ENCODE assay signal across 12 cellular contexts in the genomic region with DNA sequence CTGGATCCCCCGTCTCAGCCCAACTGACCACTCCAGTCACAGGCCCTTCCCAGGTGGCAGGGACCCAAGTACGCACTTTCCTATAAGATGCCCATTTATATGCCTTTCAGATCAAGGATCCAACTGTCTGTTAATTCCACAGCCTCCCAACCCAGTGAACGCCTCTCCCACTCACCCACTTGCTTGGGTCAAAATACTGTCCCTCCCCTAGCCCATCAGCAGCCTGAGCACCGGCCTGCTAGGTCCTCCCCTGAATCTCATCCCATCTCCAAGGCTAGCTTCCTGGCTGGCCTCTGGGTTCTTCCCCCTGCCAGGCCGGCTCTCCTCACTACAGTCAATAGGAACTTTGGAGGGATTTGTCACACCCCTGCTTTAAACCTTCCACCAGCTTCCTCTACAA. TPM values are rescaled to one million over a fixed set of nuclear protein-coding genes. Genes with fewer than 3 reads are reported as not detected.
DNase-seq lines count a peak whose midpoint lies in the region; ATAC-seq and TF ChIP-seq lines count a peak whose summit lies in the region.
"Had no signal": no experiment of that assay in that cellular context is flagged by ENCODE, and none has a peak within 500 bp of the region (broad histone marks: within the 10 kb centered on the region; RNA-seq: fewer than 3 reads in every experiment).

No MANE protein-coding gene starts in this region.

- ATAC-seq in stimulated activated naive B cell treated with anti-CD40 and anti-IgM and Interleukin-4, amounts not matched to agents 10 μg/mL and 1 μg/mL and 100 μg/mL, for 72 hours (replicated peaks), result no peak
- ATAC-seq in HG02571 (IDR thresholded peaks at IDR 0.05; ENCODE audit: unreplicated experiment), result no peak

- DNase-seq in activated naive CD4-positive, alpha-beta T cell treated with Interleukin-2 at 50 U/mL for 16 hours, result no peak
- DNase-seq in SK-N-MC (ENCODE audit: low read depth, low spot score) (no peak), fibroblast of pulmonary artery (ENCODE audit: low read depth) (no peak), HuH-7 (ENCODE audit: low spot score) (no peak), posterior vena cava (ENCODE audit: low spot score) (no peak)
- no peak for DNase-seq in stimulated activated naive B cell treated with anti-CD40 and anti-IgM and Interleukin-4, amounts not matched to agents 10 μg/mL and 1 μg/mL and 100 μg/mL, for 72 hours
- DNase-seq: NCI-H2029 treated with DMSO at 0.1 percent for 48 hours, T-helper 9 cell had no signal

- H3K27me3 Mint-ChIP-seq in activated naive CD4-positive, alpha-beta T cell treated with anti-CD3 and anti-CD28 coated beads, Interleukin-2, amount 50 U/mL, for 24 hours, result no peaks in the 10 kb centered on the region
- H3K27me3 Mint-ChIP-seq in stimulated activated naive B cell treated with anti-CD40 and anti-IgM and Interleukin-4, amounts not matched to agents 10 μg/mL and 1 μg/mL and 100 μg/mL, for 72 hours, result no peaks in the 10 kb centered on the region

- peak overlapping the region; percentile 99 for H3K9ac ChIP-seq in SK-N-MC (ENCODE audit: insufficient read length)

- peaks cover 32% of the 10 kb centered on the region for H3K4me1 Mint-ChIP-seq in activated naive CD4-positive, alpha-beta T cell treated with anti-CD3 and anti-CD28 coated beads, Interleukin-2, amount 50 U/mL, for 24 hours
- H3K4me1 Mint-ChIP-seq in stimulated activated naive B cell treated with anti-CD40 and anti-IgM and Interleukin-4, amounts not matched to agents 10 μg/mL and 1 μg/mL and 100 μg/mL, for 72 hours, result peaks cover 22 to 36% of the 10 kb centered on the region in 2 donors

- peak overlapping the region; percentile 90 for H3K4me3 Mint-ChIP-seq in activated naive CD4-positive, alpha-beta T cell treated with anti-CD3 and anti-CD28 coated beads, Interleukin-2, amount 50 U/mL, for 24 hours
- H3K4me3 Mint-ChIP-seq in stimulated activated naive B cell treated with anti-CD40 and anti-IgM and Interleukin-4, amounts not matched to agents 10 μg/mL and 1 μg/mL and 100 μg/mL, for 72 hours, result peak overlapping the region in 1 of 2 donors; percentile 96

- peaks cover 54% of the 10 kb centered on the region for H3K36me3 ChIP-seq in SK-N-MC (ENCODE audit: insufficient read depth, low read length)

- peaks cover 6% of the 10 kb centered on the region for H3K9me3 Mint-ChIP-seq in activated naive CD4-positive, alpha-beta T cell treated with anti-CD3 and anti-CD28 coated beads, Interleukin-2, amount 50 U/mL, for 24 hours
- peaks cover 4 to 11% of the 10 kb centered on the region in 2 donors for H3K9me3 Mint-ChIP-seq in stimulated activated naive B cell treated with anti-CD40 and anti-IgM and Interleukin-4, amounts not matched to agents 10 μg/mL and 1 μg/mL and 100 μg/mL, for 72 hours

- intact Hi-C loops in posterior vena cava (cut with DNase I), result no loop called here

- no peak overlapping the region for H3K27ac ChIP-seq in SK-N-MC
- H3K27ac ChIP-seq: thoracic aorta had no signal

- TF ChIP-seq CTCF in fibroblast of pulmonary artery (IDR thresholded peaks at IDR 0.05; ENCODE audit: low read length, missing control alignments), result no peak

- no peaks in the 10 kb centered on the region for H3K9me3 ChIP-seq in SK-N-MC (ENCODE audit: low read depth, low read length)
- H3K9me3 ChIP-seq: thoracic aorta had no signal

- H3K27ac Mint-ChIP-seq in activated naive CD4-positive, alpha-beta T cell treated with anti-CD3 and anti-CD28 coated beads, Interleukin-2, amount 50 U/mL, for 24 hours, result peak overlapping the region; percentile 74
- H3K27ac Mint-ChIP-seq in stimulated activated naive B cell treated with anti-CD40 and anti-IgM and Interleukin-4, amounts not matched to agents 10 μg/mL and 1 μg/mL and 100 μg/mL, for 72 hours, result peak overlapping the region; percentile 75

- H3K4me3 ChIP-seq in SK-N-MC, result peak overlapping the region; percentile 97
- peak overlapping the region; percentile 79 for H3K4me3 ChIP-seq in fibroblast of pulmonary artery (replicated peaks; ENCODE audit: low read depth, low read length)

- H3K36me3 Mint-ChIP-seq in activated naive CD4-positive, alpha-beta T cell treated with anti-CD3 and anti-CD28 coated beads, Interleukin-2, amount 50 U/mL, for 24 hours, result peaks cover 17% of the 10 kb centered on the region
- H3K36me3 Mint-ChIP-seq in stimulated activated naive B cell treated with anti-CD40 and anti-IgM and Interleukin-4, amounts not matched to agents 10 μg/mL and 1 μg/mL and 100 μg/mL, for 72 hours, result peaks cover 28 to 45% of the 10 kb centered on the region in 2 donors

RNA-seq across cellular contexts. Expression of gene UBE2S, which starts 1.9 kb away (rescaled TPM):
- total RNA-seq in posterior vena cava, result 10 to 100 TPM; 17.6 to 23.3 TPM

RNA-seq across cellular contexts. Expression of gene RPL28, which starts 19.9 kb away (rescaled TPM):
- total RNA-seq in posterior vena cava, result 1,000 to 10,000 TPM in 1 of 2 donors, 100 to 1,000 TPM in 1; 882 to 1,056 TPM

RNA-seq across cellular contexts. Expression of gene TMEM238, which starts 21.5 kb away (rescaled TPM):
- under 1 TPM; 0.69 to 0.90 TPM for total RNA-seq in posterior vena cava

RNA-seq across cellular contexts. Expression of gene TMEM190, which starts 29.0 kb away (rescaled TPM):
- not detected for total RNA-seq in posterior vena cava
- total RNA-seq: bronchial epithelial cell, thoracic aorta had no signal

RNA-seq across cellular contexts. Expression of gene IL11, which starts 35.4 kb away (rescaled TPM):
- not detected for total RNA-seq in posterior vena cava
